8 cellular contexts compared by ENCODE assay signal in genomic region chr10:37976880-37977203, GRCh38. TPM values are rescaled to one million over a fixed set of nuclear protein-coding genes. Genes with fewer than 3 reads are reported as not detected.
A peak's percentile ranks its signal among the peaks of the same experiment; 100 is the strongest.
DNase-seq lines count a peak whose midpoint lies in the region; ATAC-seq and TF ChIP-seq lines count a peak whose summit lies in the region.

No MANE protein-coding gene starts in this region.

- no peak for TF ChIP-seq CTCF in fibroblast of the aortic adventitia (IDR thresholded peaks at IDR 0.05; ENCODE audit: insufficient read depth, low read length)
- TF ChIP-seq CTCF in spleen (IDR thresholded peaks at IDR 0.05 in 8 of 11, conservative IDR thresholded peaks at IDR 0.05 in 3 of 11) = peak in 3 of 11 experiments; percentile 4 to 11 (median 4)

- H3K27ac ChIP-seq in SJSA1 = no peak overlapping the region
- H3K27ac ChIP-seq in spleen = peak overlapping the region; percentile 97 to 99 (median 98)

- H3K4me3 ChIP-seq in SJSA1 = peak overlapping the region; percentile 74
- H3K4me3 ChIP-seq in fibroblast of the aortic adventitia (ENCODE audit: low read depth, low read length) = peak overlapping the region; percentile 68
- peak overlapping the region; percentile 65 to 84 (median 76) for H3K4me3 ChIP-seq in spleen

- intact Hi-C loops in spleen (cut with DNase I; ENCODE audit: low total_unique reads) = loop anchor here (5.0 to 10.0 kb wide), 3 partner anchors 35 to 122 kb away; partner anchors contain the start of genes ZNF248, ZNF33A and ZNF37A

- no peak for DNase-seq in SJSA1 (ENCODE audit: low read depth in 1 of 2, low spot score in 2 of 2)
- DNase-seq in fibroblast of the aortic adventitia (ENCODE audit: low read depth) = no peak
- no peak for DNase-seq in spleen
- DNase-seq in NCI-H2196 (lab: John Stamatoyannopoulos, UW; ENCODE audit: unreplicated experiment) = no peak
- no peak for DNase-seq in NCI-H1694 treated with DMSO at 0.1 percent for 48 hours (lab: John Stamatoyannopoulos, UW)

- ATAC-seq in GM21528 (IDR thresholded peaks at IDR 0.05; ENCODE audit: low FRiP score, unreplicated experiment) (peak; percentile 0), HG02798 (IDR thresholded peaks at IDR 0.05; ENCODE audit: poor library complexity, unreplicated experiment) (no peak), HG03039 (IDR thresholded peaks at IDR 0.05; ENCODE audit: unreplicated experiment) (no peak)

- H3K36me3 ChIP-seq in SJSA1 (peaks cover 3% of the 10 kb centered on the region; the same call in 1 of the 2 replicates), spleen (no peaks in the 10 kb centered on the region)

- H3K27me3 ChIP-seq in SJSA1 (replicated peaks) (no peaks in the 10 kb centered on the region), spleen (replicated peaks in 1 of 7) (no peaks in the 10 kb centered on the region)

- no peaks in the 10 kb centered on the region for H3K9me3 ChIP-seq in SJSA1 (replicated peaks)
- peaks cover 0 to 3% (median 0%) of the 10 kb centered on the region in 8 donors for H3K9me3 ChIP-seq in spleen

- WGBS in spleen, 5 donors = 1 to 6% (median 3%) methylated on average over 9 of the region's 9 CpGs

- no peak for TF ChIP-seq POLR2A in spleen (IDR thresholded peaks at IDR 0.05)

- H3K4me1 ChIP-seq in SJSA1 (replicated peaks) = 0 out of 2 replicates have a peak, but pooled peaks cover 4% of the 10 kb centered on the region
- peaks cover 7 to 27% (median 17%) of the 10 kb centered on the region in 6 donors for H3K4me1 ChIP-seq in spleen

RNA-seq across cellular contexts. Expression of gene ZNF25, which starts 0.4 kb away (rescaled TPM):
- 5.2 and 9.3 TPM in 2 replicates for total RNA-seq in SJSA1 (2014; rRNA removed; shearing (Covaris generic))
- total RNA-seq in fibroblast of the aortic adventitia (ENCODE audit: low replicate concordance) (7.9 and 14.8 TPM in 2 replicates), spleen (10 to 100 TPM in 5 of 7 donors, 1 to 10 TPM in 2; 8.6 to 14.4 (median 11.4) TPM)
- 1 to 10 TPM; 4.7 to 7.3 (median 5.3) TPM for polyA plus RNA-seq in spleen

RNA-seq across cellular contexts. Expression of gene ZNF33A, which starts 33.6 kb away (rescaled TPM):
- total RNA-seq in SJSA1 (2014; rRNA removed; shearing (Covaris generic)) = 6.6 and 7.2 TPM in 2 replicates
- 19.3 and 21.4 TPM in 2 replicates for total RNA-seq in fibroblast of the aortic adventitia (ENCODE audit: low replicate concordance)
- 10 to 100 TPM; 33.7 to 61.6 (median 40.0) TPM for total RNA-seq in spleen
- polyA plus RNA-seq in spleen = 10 to 100 TPM in 1 of 3 donors, 1 to 10 TPM in 2; 8.9 to 11.6 (median 9.7) TPM
